ENCODE assay signal across 8 cellular contexts in the genomic region with DNA sequence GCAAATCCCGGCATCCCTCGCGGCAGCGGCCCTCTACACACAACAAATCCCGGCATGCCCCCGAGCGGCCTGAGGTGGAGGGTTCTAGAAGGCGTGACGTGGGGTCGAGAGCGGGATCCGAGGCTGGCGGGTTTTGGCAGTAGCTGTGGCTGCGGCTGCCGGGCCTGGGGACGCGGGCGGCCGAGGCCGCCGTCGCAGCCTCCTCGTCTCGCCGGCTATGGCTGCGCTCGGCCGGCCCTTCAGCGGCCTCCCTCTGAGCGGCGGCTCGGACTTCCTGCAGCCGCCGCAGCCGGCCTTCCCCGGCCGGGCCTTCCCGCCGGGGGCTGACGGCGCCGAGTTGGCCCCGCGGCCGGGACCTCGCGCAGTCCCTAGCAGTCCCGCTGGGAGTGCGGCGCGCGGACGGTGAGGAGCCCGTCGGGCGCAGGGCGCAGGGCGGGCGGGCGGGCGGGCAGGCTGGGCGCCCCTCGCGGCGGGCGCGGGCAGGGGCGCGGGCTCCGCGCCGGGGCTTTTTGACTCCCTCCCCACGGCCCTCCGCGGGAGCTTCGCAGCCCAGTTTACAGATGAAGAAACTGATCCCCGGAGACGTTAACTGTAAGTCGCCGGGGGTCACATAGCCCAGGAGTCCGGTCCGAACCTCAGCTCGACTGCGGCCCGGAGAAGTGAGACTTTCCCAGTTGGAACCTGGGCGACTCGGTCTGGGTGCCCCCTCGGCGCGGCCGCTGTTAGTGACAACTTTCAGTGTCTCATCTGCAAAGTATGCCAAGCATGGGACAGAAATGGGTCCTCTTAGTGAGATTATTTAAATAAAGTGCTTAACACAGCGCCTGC. TPM values are rescaled to one million over a fixed set of nuclear protein-coding genes. Genes with fewer than 3 reads are reported as not detected.
DNase-seq lines count a peak whose midpoint lies in the region; ATAC-seq and TF ChIP-seq lines count a peak whose summit lies in the region.

A gene with protein sequence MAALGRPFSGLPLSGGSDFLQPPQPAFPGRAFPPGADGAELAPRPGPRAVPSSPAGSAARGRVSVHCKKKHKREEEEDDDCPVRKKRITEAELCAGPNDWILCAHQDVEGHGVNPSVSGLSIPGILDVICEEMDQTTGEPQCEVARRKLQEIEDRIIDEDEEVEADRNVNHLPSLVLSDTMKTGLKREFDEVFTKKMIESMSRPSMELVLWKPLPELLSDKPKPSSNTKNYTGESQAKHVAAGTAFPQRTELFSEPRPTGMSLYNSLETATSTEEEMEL (plus strand): TSS at position 63 of the 828 bp plus-strand sequence. CDS start 155 bp downstream, at position 218.

- H3K9me3 Mint-ChIP-seq in activated naive CD4-positive, alpha-beta T cell treated with anti-CD3 and anti-CD28 coated beads, Interleukin-2, amount 50 U/mL, for 24 hours = no peaks in the 10 kb centered on the region

- peaks cover 9% of the 10 kb centered on the region for H3K36me3 Mint-ChIP-seq in activated naive CD4-positive, alpha-beta T cell treated with anti-CD3 and anti-CD28 coated beads, Interleukin-2, amount 50 U/mL, for 24 hours

- H3K9ac ChIP-seq in SK-N-MC (ENCODE audit: insufficient read length) = peak within 1 kb of the TSS; percentile 96

- DNase-seq in NCI-H1048 (lab: John Stamatoyannopoulos, UW) (peak; percentile 83), SK-N-MC (ENCODE audit: low read depth, low spot score) (peak; percentile 83), globus pallidus (ENCODE audit: low spot score) (peak; percentile 97), occipital lobe (lab: John Stamatoyannopoulos, UW) (peak; percentile 91), suprapubic skin (ENCODE audit: low spot score in 2 of 2) (peak; percentile 97 to 98)

- no peaks in the 10 kb centered on the region for H3K27me3 Mint-ChIP-seq in activated naive CD4-positive, alpha-beta T cell treated with anti-CD3 and anti-CD28 coated beads, Interleukin-2, amount 50 U/mL, for 24 hours

- H3K4me1 Mint-ChIP-seq in activated naive CD4-positive, alpha-beta T cell treated with anti-CD3 and anti-CD28 coated beads, Interleukin-2, amount 50 U/mL, for 24 hours = peaks cover 34% of the 10 kb centered on the region

- H3K36me3 ChIP-seq in SK-N-MC (ENCODE audit: insufficient read depth, low read length) = peaks cover 31% of the 10 kb centered on the region
- H3K36me3 ChIP-seq in suprapubic skin = peaks cover 14% of the 10 kb centered on the region

- H3K9me3 ChIP-seq in SK-N-MC (ENCODE audit: low read depth, low read length) = no peaks in the 10 kb centered on the region
- no peaks in the 10 kb centered on the region for H3K9me3 ChIP-seq in suprapubic skin

- H3K27me3 ChIP-seq in suprapubic skin = no peaks in the 10 kb centered on the region

- TF ChIP-seq POLR2A in GM10847 (IDR thresholded peaks at IDR 0.05; ENCODE audit: extremely low read depth, insufficient read length) = peak; percentile 60
- TF ChIP-seq POLR2A in suprapubic skin (IDR thresholded peaks at IDR 0.05) = peak in 1 of 2 donors; percentile 56

- peak within 1 kb of the TSS; percentile 70 for H3K27ac ChIP-seq in SK-N-MC
- peak within 1 kb of the TSS; percentile 99 for H3K27ac ChIP-seq in suprapubic skin

- H3K4me3 ChIP-seq in SK-N-MC = peak within 1 kb of the TSS; percentile 92
- peak within 1 kb of the TSS; percentile 95 for H3K4me3 ChIP-seq in suprapubic skin

- TF ChIP-seq CTCF in suprapubic skin (IDR thresholded peaks at IDR 0.05) = peak; percentile 22 to 28

- H3K4me3 Mint-ChIP-seq in activated naive CD4-positive, alpha-beta T cell treated with anti-CD3 and anti-CD28 coated beads, Interleukin-2, amount 50 U/mL, for 24 hours = peak within 1 kb of the TSS; percentile 94

- ATAC-seq in HG02588 (IDR thresholded peaks at IDR 0.05; ENCODE audit: unreplicated experiment) = peak; percentile 84

- WGBS in suprapubic skin = under 1% methylated on average over 20 of the region's 92 CpGs

- TF ChIP-seq EP300 in suprapubic skin (IDR thresholded peaks at IDR 0.05) = no peak

- H3K27ac Mint-ChIP-seq in activated naive CD4-positive, alpha-beta T cell treated with anti-CD3 and anti-CD28 coated beads, Interleukin-2, amount 50 U/mL, for 24 hours = peak within 1 kb of the TSS; percentile 97

- peaks cover 17% of the 10 kb centered on the region for H3K4me1 ChIP-seq in suprapubic skin

RNA-seq across cellular contexts. Expression of the gene that starts here (rescaled TPM):
- 28.9 TPM for total RNA-seq in occipital lobe
- total RNA-seq in suprapubic skin = 10 to 100 TPM; 12.0 to 21.2 (median 16.6) TPM

Comparison
In these comparisons a context has a peak if more than half of its experiments do, and no peak if none do; other contexts are left out.
1. Peak in every context shown above with its lines: DNase-seq, ATAC-seq, H3K4me3 ChIP-seq and H3K27ac ChIP-seq.